8 cellular contexts compared by ENCODE assay signal in the genomic region with DNA sequence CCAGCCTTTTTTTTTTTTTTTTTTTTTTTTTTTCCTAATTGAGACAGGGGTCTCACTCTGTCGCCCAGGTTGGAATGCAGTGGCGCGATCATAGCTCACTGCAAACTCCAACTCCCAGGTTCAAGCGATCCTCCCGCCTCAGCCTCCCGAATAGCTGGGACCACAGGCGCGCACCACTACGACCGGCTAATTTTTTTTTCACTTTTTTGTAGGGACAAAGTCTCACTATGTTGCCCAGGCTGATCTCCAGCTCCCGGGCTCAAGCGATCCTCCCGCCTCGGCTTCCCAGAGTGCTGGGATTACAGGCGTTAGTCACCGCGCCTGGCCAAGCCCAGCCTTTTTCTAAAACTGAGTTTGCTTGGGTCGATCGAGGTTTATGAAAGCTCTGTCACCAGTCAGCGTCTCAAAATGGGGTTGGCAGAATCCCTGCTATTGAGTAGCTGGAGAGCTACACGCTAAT. TPM values are rescaled to one million over a fixed set of nuclear protein-coding genes. Genes with fewer than 3 reads are reported as not detected.
A peak's percentile ranks its signal among the peaks of the same experiment; 100 is the strongest.
DNase-seq lines count a peak whose midpoint lies in the region; ATAC-seq and TF ChIP-seq lines count a peak whose summit lies in the region.

No MANE protein-coding gene starts in this region.

- H3K27ac ChIP-seq in HUES6 (ENCODE audit: low read depth, low read length) (peak overlapping the region; percentile 62; the same call in 1 of the 2 replicates), neural cell (ENCODE audit: low read length) (peak overlapping the region; percentile 96)

- H4K20me1 ChIP-seq in neural cell (ENCODE audit: insufficient read depth), result no peaks in the 10 kb centered on the region

- H3K4me2 ChIP-seq in neural cell (ENCODE audit: low read length), result no peak overlapping the region

- H3K36me3 Mint-ChIP-seq in CD14-positive monocyte, result peaks cover 5 to 18% of the 10 kb centered on the region in 2 donors
- peaks cover 12% of the 10 kb centered on the region for H3K36me3 Mint-ChIP-seq in activated CD8-positive, alpha-beta T cell treated with anti-CD3 and anti-CD28 coated beads, Interleukin-2, amount 10 ng/mL, durations not matched to agents 7 days and 5 days (ENCODE audit: low read depth)

- POLR2A ChIA-PET in activated CD8-positive, alpha-beta T cell treated with anti-CD3 and anti-CD28 coated beads, Interleukin-2, amount 10 ng/mL, durations not matched to agents 7 days and 5 days (lab: Charles Lee), result interaction anchor here (0.7 to 3.2 kb wide), 15 partner anchors 10 to 122 kb away, joined by 3 to 21 read pairs (median 4); a partner anchor contains a TSS
- POLR2A ChIA-PET in GM10248 (lab: Yijun Ruan, JAX), result interaction anchor here (0.9 to 1.0 kb wide), 2 partner anchors 11 to 19 kb away, joined by 5 to 9 read pairs; no protein-coding TSS in a partner anchor

- no peak overlapping the region for H2AFZ ChIP-seq in neural cell (ENCODE audit: low read depth, low read length)

- H3F3A ChIP-seq in neural cell (ENCODE audit: insufficient read depth, low read length, poor library complexity, severe bottlenecking), result no peaks in the 10 kb centered on the region

- TF ChIP-seq EP300 in neural cell (conservative IDR thresholded peaks at IDR 0.05; ENCODE audit: poor library complexity, severe bottlenecking), result no peak

- peaks cover 25% of the 10 kb centered on the region; the same call in 1 of the 2 replicates for H3K9me3 ChIP-seq in HUES6 (ENCODE audit: control insufficient read depth, insufficient read depth, low read depth, low read length)
- no peaks in the 10 kb centered on the region for H3K9me3 ChIP-seq in neural cell (ENCODE audit: low read length)

- no peak for ATAC-seq in activated CD8-positive, alpha-beta T cell treated with anti-CD3 and anti-CD28 coated beads, Interleukin-2, amount 10 ng/mL, durations not matched to agents 7 days and 5 days
- ATAC-seq in omental fat pad (ENCODE audit: low FRiP score), result no peak

- H3K9me2 ChIP-seq in neural cell (ENCODE audit: insufficient read depth, low read length), result no peaks in the 10 kb centered on the region

- H3K4me3 Mint-ChIP-seq in CD14-positive monocyte, result peak overlapping the region; percentile 81 to 83
- peak overlapping the region; percentile 99 for H3K4me3 Mint-ChIP-seq in activated CD8-positive, alpha-beta T cell treated with anti-CD3 and anti-CD28 coated beads, Interleukin-2, amount 10 ng/mL, durations not matched to agents 7 days and 5 days

- peaks cover 14% of the 10 kb centered on the region; the same call in 1 of the 2 replicates for H3K4me1 ChIP-seq in HUES6 (ENCODE audit: control insufficient read depth, insufficient read depth, low read length)

- peaks cover 46% of the 10 kb centered on the region for H3K4me1 Mint-ChIP-seq in CD14-positive monocyte
- H3K4me1 Mint-ChIP-seq in activated CD8-positive, alpha-beta T cell treated with anti-CD3 and anti-CD28 coated beads, Interleukin-2, amount 10 ng/mL, durations not matched to agents 7 days and 5 days (ENCODE audit: low read depth), result peaks cover 29% of the 10 kb centered on the region

- H3K4me3 ChIP-seq in HUES6 (ENCODE audit: low read depth, low read length) (peak overlapping the region; percentile 84), fibroblast of mammary gland (ENCODE audit: control insufficient read depth, low read depth, low read length) (peak overlapping the region; percentile 68), neural cell (ENCODE audit: low read length) (peak overlapping the region; percentile 76)

- H3K36me3 ChIP-seq in HUES6 (ENCODE audit: control insufficient read depth, insufficient read depth, low read length) (peaks cover 25% of the 10 kb centered on the region), neural cell (ENCODE audit: insufficient read depth, low read length) (no peaks in the 10 kb centered on the region)

- H3K27me3 ChIP-seq in HUES6 (ENCODE audit: control insufficient read depth, insufficient read depth, low read length) (no peaks in the 10 kb centered on the region), neural cell (ENCODE audit: insufficient read depth, low read depth, low read length) (no peaks in the 10 kb centered on the region)

- H3K79me2 ChIP-seq in neural cell (replicated peaks; ENCODE audit: insufficient read depth, low read length), result peaks cover 25% of the 10 kb centered on the region

- peak; percentile 9 for TF ChIP-seq RAD21 in neural cell (conservative IDR thresholded peaks at IDR 0.05)

- peaks cover 0 to 19% (median 0%) of the 10 kb centered on the region in 7 donors for H3K9me3 Mint-ChIP-seq in CD14-positive monocyte
- no peaks in the 10 kb centered on the region for H3K9me3 Mint-ChIP-seq in activated CD8-positive, alpha-beta T cell treated with anti-CD3 and anti-CD28 coated beads, Interleukin-2, amount 10 ng/mL, durations not matched to agents 7 days and 5 days (ENCODE audit: insufficient read depth)

- intact Hi-C loops in CD14-positive monocyte (cut with micrococcal nuclease), result loop anchor here in 1 of 2 donors (5.0 kb wide), 2 partner anchors 41 to 84 kb away; a partner anchor contains a TSS

- H3K27me3 Mint-ChIP-seq in CD14-positive monocyte (ENCODE audit: low read depth in 3 of 3), result peaks cover 0 to 10% (median 1%) of the 10 kb centered on the region in 3 donors
- H3K27me3 Mint-ChIP-seq in activated CD8-positive, alpha-beta T cell treated with anti-CD3 and anti-CD28 coated beads, Interleukin-2, amount 10 ng/mL, durations not matched to agents 7 days and 5 days (ENCODE audit: low read depth), result no peaks in the 10 kb centered on the region

- TF ChIP-seq CTCF in CD14-positive monocyte (IDR thresholded peaks at IDR 0.05) (no peak), fibroblast of mammary gland (conservative IDR thresholded peaks at IDR 0.05; ENCODE audit: control insufficient read depth, insufficient read depth, low read depth, low read length) (no peak), neural cell (IDR thresholded peaks at IDR 0.05; ENCODE audit: poor library complexity, severe bottlenecking) (no peak), omental fat pad (IDR thresholded peaks at IDR 0.05) (no peak), GM10248 (IDR thresholded peaks at IDR 0.05; ENCODE audit: control extremely low read depth, extremely low read depth, low read depth, missing control alignments) (no peak)

- DNase-seq in CD14-positive monocyte (ENCODE audit: low spot score) (no peak), fibroblast of mammary gland (ENCODE audit: low read depth) (peak; percentile 71), omental fat pad (ENCODE audit: low spot score) (no peak), GM19240 (ENCODE audit: insufficient read length, low spot score) (no peak), GM10248 (ENCODE audit: extremely low spot score) (no peak)
- DNase-seq in activated CD8-positive, alpha-beta T cell treated with anti-CD3 and anti-CD28 coated beads, Interleukin-2, amount 10 ng/mL, durations not matched to agents 7 days and 5 days, result peak; percentile 31

- peak overlapping the region; percentile 74 for H3K9ac ChIP-seq in HUES6 (ENCODE audit: low read length)
- peak overlapping the region; percentile 87 for H3K9ac ChIP-seq in neural cell (ENCODE audit: low read length)

- CTCF ChIA-PET in activated CD8-positive, alpha-beta T cell treated with anti-CD3 and anti-CD28 coated beads, Interleukin-2, amount 10 ng/mL, durations not matched to agents 7 days and 5 days (lab: Charles Lee), result interaction anchor here (0.9 to 2.4 kb wide), 5 partner anchors 14 to 85 kb away, joined by 3 to 9 read pairs (median 6); a partner anchor contains a TSS
- CTCF ChIA-PET in GM10248 (lab: Yijun Ruan, JAX), result interaction anchor here (1.1 to 4.1 kb wide), 4 partner anchors 10 to 85 kb away, joined by 3 to 18 read pairs (median 4); a partner anchor contains a TSS

- H3K27ac Mint-ChIP-seq in CD14-positive monocyte, result peak overlapping the region; percentile 100
- H3K27ac Mint-ChIP-seq in activated CD8-positive, alpha-beta T cell treated with anti-CD3 and anti-CD28 coated beads, Interleukin-2, amount 10 ng/mL, durations not matched to agents 7 days and 5 days, result peak overlapping the region; percentile 100

TF ChIP-seq in neural cell, 6 proteins besides CTCF, POLR2A, EP300 and RAD21 (continues in another document):
- no peak for TF ChIP-seq TAF1 (IDR thresholded peaks at IDR 0.05; ENCODE audit: low read depth)
- no peak for TF ChIP-seq POLR2AphosphoS5 (IDR thresholded peaks at IDR 0.05)
- no peak for TF ChIP-seq SMC3 (conservative IDR thresholded peaks at IDR 0.05; ENCODE audit: poor library complexity)
- TF ChIP-seq MXI1 (conservative IDR thresholded peaks at IDR 0.05; ENCODE audit: poor library complexity, severe bottlenecking), result no peak

RNA-seq across cellular contexts. Expression of a gene that starts 1.3 kb away (rescaled TPM):
- polyA plus RNA-seq in CD14-positive monocyte (10 to 100 TPM in 1 of 2 donors, 1 to 10 TPM in 1; 8.4 to 12.4 TPM), neural cell (34.3 and 35.9 TPM in 2 replicates)
- 10 to 100 TPM; 40.0 to 41.7 TPM for total RNA-seq in activated CD8-positive, alpha-beta T cell treated with anti-CD3 and anti-CD28 coated beads, Interleukin-2, amount 10 ng/mL, durations not matched to agents 7 days and 5 days
- 34.8 and 35.0 TPM in 2 replicates for polyA minus RNA-seq in neural cell
- total RNA-seq in omental fat pad, result 10 to 100 TPM; 32.7 to 43.0 (median 38.3) TPM

RNA-seq across cellular contexts. Expression of a gene that starts 13.0 kb away (rescaled TPM):
- not detected for polyA plus RNA-seq in CD14-positive monocyte
- 1 to 10 TPM; 3.5 to 4.6 TPM for total RNA-seq in activated CD8-positive, alpha-beta T cell treated with anti-CD3 and anti-CD28 coated beads, Interleukin-2, amount 10 ng/mL, durations not matched to agents 7 days and 5 days
- 3.7 and 4.8 TPM in 2 replicates for polyA plus RNA-seq in neural cell
- 1.2 and 2.7 TPM in 2 replicates for polyA minus RNA-seq in neural cell
- total RNA-seq in omental fat pad, result 10 to 100 TPM in 1 of 4 donors, 1 to 10 TPM in 3; 1.9 to 11.3 (median 3.7) TPM

RNA-seq across cellular contexts. Expression of a gene that starts 39.8 kb away (rescaled TPM):
- polyA plus RNA-seq in CD14-positive monocyte, result 1 to 10 TPM; 6.7 to 9.9 TPM
- 10 to 100 TPM; 51.3 to 53.6 TPM for total RNA-seq in activated CD8-positive, alpha-beta T cell treated with anti-CD3 and anti-CD28 coated beads, Interleukin-2, amount 10 ng/mL, durations not matched to agents 7 days and 5 days
- polyA plus RNA-seq in neural cell, result 8.9 and 11.1 TPM in 2 replicates
- polyA minus RNA-seq in neural cell, result 6.4 and 11.7 TPM in 2 replicates
- total RNA-seq in omental fat pad, result 10 to 100 TPM in 2 of 4 donors, 1 to 10 TPM in 2; 9.6 to 14.0 (median 11.5) TPM

RNA-seq across cellular contexts. Expression of a gene that starts 43.4 kb away (rescaled TPM):
- polyA plus RNA-seq in CD14-positive monocyte (10 to 100 TPM in 1 of 2 donors, 1 to 10 TPM in 1; 3.8 to 10.7 TPM), neural cell (134 and 138 TPM in 2 replicates)
- total RNA-seq in activated CD8-positive, alpha-beta T cell treated with anti-CD3 and anti-CD28 coated beads, Interleukin-2, amount 10 ng/mL, durations not matched to agents 7 days and 5 days, result 10 to 100 TPM; 81.8 to 82.7 TPM
- polyA minus RNA-seq in neural cell, result 60.4 and 62.6 TPM in 2 replicates
- 10 to 100 TPM; 25.1 to 44.5 (median 32.2) TPM for total RNA-seq in omental fat pad

RNA-seq across cellular contexts. Expression of a gene that starts 47.2 kb away (rescaled TPM):
- polyA plus RNA-seq in CD14-positive monocyte, result 10 to 100 TPM; 18.4 to 21.6 TPM
- 10 to 100 TPM; 14.8 to 15.3 TPM for total RNA-seq in activated CD8-positive, alpha-beta T cell treated with anti-CD3 and anti-CD28 coated beads, Interleukin-2, amount 10 ng/mL, durations not matched to agents 7 days and 5 days
- polyA plus RNA-seq in neural cell, result 20.7 and 25.3 TPM in 2 replicates
- polyA minus RNA-seq in neural cell, result 14.5 and 15.8 TPM in 2 replicates
- 10 to 100 TPM; 10.2 to 22.0 (median 17.2) TPM for total RNA-seq in omental fat pad

Comparison
In these comparisons a context has a peak if more than half of its experiments do, and no peak if none do; other contexts are left out.
1. DNase-seq: peak in activated CD8-positive, alpha-beta T cell treated with anti-CD3 and anti-CD28 coated beads, Interleukin-2, amount 10 ng/mL, durations not matched to agents 7 days and 5 days (single experiment) and fibroblast of mammary gland (single experiment); none in CD14-positive monocyte (single experiment), omental fat pad (single experiment), GM19240 (single experiment) and GM10248 (single experiment).
2. Peak in every context shown above with its lines, with median percentiles within 50 percentile points of each other: H3K4me3 ChIP-seq.